8 cellular contexts compared by ENCODE assay signal in genomic region chr6:29737707-29738630, GRCh38. TPM values are rescaled to one million over a fixed set of nuclear protein-coding genes. Genes with fewer than 3 reads are reported as not detected.
DNase-seq lines count a peak whose midpoint lies in the region; ATAC-seq and TF ChIP-seq lines count a peak whose summit lies in the region.

No MANE protein-coding gene starts in this region.

- no peaks in the 10 kb centered on the region for H3K4me1 Mint-ChIP-seq in WTC11

- H3K79me2 ChIP-seq in mammary epithelial cell (ENCODE audit: insufficient read depth, low read length): peaks cover 25% of the 10 kb centered on the region

- peak; percentile 23 to 78 for DNase-seq in NCI-H526 (lab: John Stamatoyannopoulos, UW)
- no peak for DNase-seq in NCI-H526 treated with DMSO at 0.1 percent for 48 hours (lab: John Stamatoyannopoulos, UW)
- peak; percentile 60 for DNase-seq in NB4 (ENCODE audit: low read depth)
- peak; percentile 81 for DNase-seq in WTC11 (ENCODE audit: low spot score)
- peak; percentile 74 for DNase-seq in mammary epithelial cell
- peak; percentile 38 for DNase-seq in kidney glomerular epithelial cell (lab: John Stamatoyannopoulos, UW)
- DNase-seq in stimulated activated CD4-positive, alpha-beta T cell treated with anti-CD3 and anti-CD28 coated beads, Interleukin-4, amount 100 ng/mL, for 24 hours: peak; percentile 78

- no peak overlapping the region for H3K9ac ChIP-seq in mammary epithelial cell (ENCODE audit: insufficient read depth, low read length)

- CTCF ChIA-PET in WTC11 (lab: Charles Lee): interaction anchor here (0.6 to 2.0 kb wide), 37 partner anchors 9 to 365 kb away, joined by 3 to 69 read pairs (median 5); partner anchors contain the start of genes GABBR1 and HLA-G
- CTCF ChIA-PET in mammary epithelial cell (lab: Charles Lee; ENCODE audit: low non-redundant PET): interaction anchor here (0.6 kb wide), 2 partner anchors 69 to 88 kb away, joined by 3 read pairs; no protein-coding TSS in a partner anchor

- WGBS in mammary epithelial cell (ENCODE audit: low coverage, missing lambda C conversion rate): 58% methylated on average over 8 of the region's 9 CpGs

- TF ChIP-seq POLR2A in NB4 (IDR thresholded peaks at IDR 0.05; ENCODE audit: extremely low read depth, insufficient read length): no peak

- dilution Hi-C loops in mammary epithelial cell (cut with HindIII; ENCODE audit: low sequenced_read_pairs): no loop called here

- H3K27ac Mint-ChIP-seq in WTC11: no peak overlapping the region

- peaks cover 18% of the 10 kb centered on the region for H3K27me3 Mint-ChIP-seq in WTC11 (ENCODE audit: low read depth)

- no peak overlapping the region for H2AFZ ChIP-seq in mammary epithelial cell (ENCODE audit: low read depth, low read length)

- POLR2A ChIA-PET in WTC11 (lab: Charles Lee): interaction anchor here (0.7 kb wide), 1 partner anchor 71 kb away, joined by 3 read pairs; no protein-coding TSS in a partner anchor

- H3K36me3 ChIP-seq in mammary epithelial cell (ENCODE audit: insufficient read depth, low read length): peaks cover 5% of the 10 kb centered on the region

- no peaks in the 10 kb centered on the region for H3K36me3 Mint-ChIP-seq in WTC11

- peak; percentile 69 for TF ChIP-seq CTCF in NB4 (IDR thresholded peaks at IDR 0.05; ENCODE audit: low read depth, low read length)
- TF ChIP-seq CTCF in WTC11 (IDR thresholded peaks at IDR 0.05): peak; percentile 67
- peak; percentile 76 to 88 for TF ChIP-seq CTCF in mammary epithelial cell (conservative IDR thresholded peaks at IDR 0.05 in 1 of 2, IDR thresholded peaks at IDR 0.05 in 1 of 2; ENCODE audit: extremely low read depth in 1 of 2, insufficient read depth in 1 of 2, low read depth in 1 of 2, low read length in 2 of 2)

- BruUV-seq in mammary epithelial cell (replicated peaks; lab: Mats Ljungman, UMichigan): no TSS peak

- no peak overlapping the region for H3K4me2 ChIP-seq in mammary epithelial cell (ENCODE audit: insufficient read depth, low read depth, low read length)

- H3K4me1 ChIP-seq in mammary epithelial cell (ENCODE audit: insufficient read depth, low read length): peaks cover 14% of the 10 kb centered on the region

- in situ Hi-C loops in mammary epithelial cell (cut with MboI; ENCODE audit: low sequenced_read_pairs in 2 of 2): loop anchor here in 1 of 2 donors (5.0 to 25.0 kb wide), 2 partner anchors 99 to 274 kb away; no protein-coding TSS in a partner anchor

- H3K27ac ChIP-seq in mammary epithelial cell (ENCODE audit: insufficient read depth, low read depth, low read length): no peak overlapping the region

- H3K9me3 ChIP-seq in mammary epithelial cell (replicated peaks; ENCODE audit: insufficient read depth, low read length): no peaks in the 10 kb centered on the region

- H4K20me1 ChIP-seq in mammary epithelial cell (ENCODE audit: insufficient read depth, low read length): no peaks in the 10 kb centered on the region

- no peaks in the 10 kb centered on the region for H3K9me3 Mint-ChIP-seq in WTC11

- H3K4me3 Mint-ChIP-seq in WTC11: no peak overlapping the region

- H3K27me3 ChIP-seq in mammary epithelial cell (ENCODE audit: insufficient read depth, low read length): no peaks in the 10 kb centered on the region

- intact Hi-C loops in mammary epithelial cell (cut with micrococcal nuclease): loop anchor here (1.0 to 5.0 kb wide), 4 partner anchors 15 to 364 kb away; no protein-coding TSS in a partner anchor

- H3K4me3 ChIP-seq in NB4 (ENCODE audit: low read depth, low read length): no peak overlapping the region
- no peak overlapping the region for H3K4me3 ChIP-seq in mammary epithelial cell (replicated peaks in 1 of 3; ENCODE audit: insufficient read depth in 1 of 3, low read depth in 2 of 3, low read length in 3 of 3)

- ATAC-seq in WTC11 (peak; percentile 97), HG03196 (IDR thresholded peaks at IDR 0.05; ENCODE audit: unreplicated experiment) (no peak)

TF ChIP-seq in WTC11, 78 proteins besides CTCF, POLR2A, EP300 and RAD21:
- TF ChIP-seq TCF7 (CRISPR knock-in tag; IDR thresholded peaks at IDR 0.05; ENCODE audit: low read depth): no peak
- no peak for TF ChIP-seq CBFB (CRISPR knock-in tag; IDR thresholded peaks at IDR 0.05; ENCODE audit: low read depth)
- no peak for TF ChIP-seq ELF4 (CRISPR knock-in tag; IDR thresholded peaks at IDR 0.05; ENCODE audit: low read depth)
- TF ChIP-seq ZNF263 (CRISPR knock-in tag; IDR thresholded peaks at IDR 0.05; ENCODE audit: low read depth): no peak
- TF ChIP-seq NFE2L1 (CRISPR knock-in tag; IDR thresholded peaks at IDR 0.05): no peak
- TF ChIP-seq ATF1 (CRISPR knock-in tag; IDR thresholded peaks at IDR 0.05): 0 out of 2 replicates have a peak, but pooled peaks have one; percentile 30
- TF ChIP-seq ETV6 (CRISPR knock-in tag; IDR thresholded peaks at IDR 0.05): no peak
TF ChIP-seq in WTC11: peak in this region for 1.

RNA-seq across cellular contexts. Expression of gene HLA-F, which starts 14.7 kb away (rescaled TPM):
- total RNA-seq in WTC11 (2021) (7.5 to 11.8 TPM (median 11.2 TPM) in 3 replicates), mammary epithelial cell (10 to 100 TPM; 27.2 to 35.4 TPM)
- polyA plus RNA-seq in mammary epithelial cell: 32.4 TPM
- 13.4 TPM for polyA minus RNA-seq in mammary epithelial cell

RNA-seq across cellular contexts. Expression of gene ZFP57, which starts 57.0 kb away (rescaled TPM):
- total RNA-seq in WTC11 (2021) (6.0 to 6.4 TPM (median 6.2 TPM) in 3 replicates), mammary epithelial cell (10 to 100 TPM in 1 of 2 donors, 1 to 10 TPM in 1; 2.4 to 30.8 TPM)
- polyA plus RNA-seq in mammary epithelial cell: 1.1 TPM
- not detected for polyA minus RNA-seq in mammary epithelial cell
